In the genomic region with DNA sequence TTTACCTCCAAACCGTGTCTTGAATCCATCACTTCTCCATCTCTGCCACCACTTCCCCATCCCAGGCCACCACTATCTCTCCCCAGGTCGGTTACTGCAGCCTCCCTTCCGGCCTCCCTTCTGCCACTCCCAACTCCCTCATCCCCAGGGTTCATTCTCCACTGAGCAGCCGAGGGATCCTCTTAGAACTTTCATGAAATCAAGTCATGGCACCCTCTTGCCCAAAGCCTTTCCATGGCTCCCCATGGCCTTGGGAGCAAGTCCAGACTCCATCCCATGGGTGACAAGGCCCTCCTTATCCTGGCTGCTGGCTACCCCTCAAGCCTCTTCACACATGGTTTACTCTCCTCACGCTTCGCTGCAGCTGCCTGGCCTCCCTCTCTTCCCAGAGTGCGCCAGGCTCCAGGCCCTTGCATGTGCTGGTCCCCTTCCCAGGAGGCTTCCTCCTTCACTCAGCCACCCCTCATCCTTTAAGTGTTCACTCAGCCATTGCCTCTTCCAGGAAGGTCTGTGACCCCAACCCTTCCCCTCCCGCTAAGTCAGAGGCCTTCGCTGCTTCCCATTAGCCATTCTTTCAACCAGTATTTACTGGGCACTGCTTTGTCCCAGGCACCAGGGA, we compare ENCODE assay signal across 11 cellular contexts.
"Had no signal": no experiment of that assay in that cellular context is flagged by ENCODE, and none has a peak within 500 bp of the region (broad histone marks: within the 10 kb centered on the region; RNA-seq: fewer than 3 reads in every experiment).

No MANE protein-coding gene starts in this region.

- H3K4me3 ChIP-seq: vagina had no signal

- H3K4me1 ChIP-seq: foreskin keratinocyte, parathyroid adenoma, vagina had no signal

- H3K9me3 ChIP-seq: vagina had no signal

- H3K27ac ChIP-seq: foreskin keratinocyte, parathyroid adenoma, vagina, WERI-Rb-1 had no signal

- FAIRE-seq: kidney had no signal

- H3K9ac ChIP-seq: parathyroid adenoma had no signal

- ATAC-seq: foreskin keratinocyte had no signal

- H3K36me3 ChIP-seq: vagina, WERI-Rb-1 had no signal

- H3K27me3 ChIP-seq: vagina had no signal

- DNase-seq: activated CD4-positive, alpha-beta T cell treated with anti-CD3 and anti-CD28 coated beads for 48 hours; activated naive CD4-positive, alpha-beta T cell; aorta; foreskin keratinocyte; kidney; retina; stimulated activated CD4-positive, alpha-beta T cell treated with anti-CD3 and anti-CD28 coated beads, Interleukin-4, amount 100 ng/mL, for 4 hours; T-helper 9 cell; WERI-Rb-1 had no signal
